1 cellular context compared by ENCODE assay signal in genomic region chr16:31712064-31712540, GRCh38.
TF ChIP-seq lines count a peak whose summit lies in the region.

No MANE protein-coding gene starts in this region.

TF ChIP-seq in H1, 55 proteins besides CTCF, POLR2A, EP300 and RAD21 (continued from another document):
- TF ChIP-seq KDM1A (IDR thresholded peaks at IDR 0.05; ENCODE audit: borderline replicate concordance, low read length) (no peak), FOSL1 (IDR thresholded peaks at IDR 0.05; ENCODE audit: insufficient read depth, low read depth, low read length) (no peak), SIRT6 (IDR thresholded peaks at IDR 0.05; ENCODE audit: low read length) (no peak), NANOG (IDR thresholded peaks at IDR 0.05; ENCODE audit: insufficient read depth, low read depth, low read length, poor library complexity, severe bottlenecking) (no peak), POU5F1 (IDR thresholded peaks at IDR 0.05; ENCODE audit: low read depth, low read length) (no peak)
